In genomic region chr9:70484232-70485130, GRCh38 we compare ENCODE assay signal across 9 cellular contexts.
A peak's percentile ranks its signal among the peaks of the same experiment; 100 is the strongest.
DNase-seq lines count a peak whose midpoint lies in the region; ATAC-seq and TF ChIP-seq lines count a peak whose summit lies in the region.
"Had no signal": no experiment of that assay in that cellular context is flagged by ENCODE, and none has a peak within 500 bp of the region (broad histone marks: within the 10 kb centered on the region; RNA-seq: fewer than 3 reads in every experiment).

No MANE protein-coding gene starts in this region.

- TF ChIP-seq CTCF in fibroblast of pulmonary artery (IDR thresholded peaks at IDR 0.05; ENCODE audit: low read length, missing control alignments) (peak; percentile 93), natural killer cell (IDR thresholded peaks at IDR 0.05) (peak; percentile 37)

- intact Hi-C loops in natural killer cell (cut with micrococcal nuclease) = loop anchor here (1.0 to 2.0 kb wide), 2 partner anchors 64 to 144 kb away; no protein-coding TSS in a partner anchor

- H3K9me3 ChIP-seq in T-helper 17 cell (ENCODE audit: control insufficient read depth, low read length, poor library complexity, severe bottlenecking) = no peaks in the 10 kb centered on the region
- H3K9me3 ChIP-seq: neutrophil had no signal

- peaks cover 3% of the 10 kb centered on the region for H3K27me3 Mint-ChIP-seq in activated T-cell treated with anti-CD3 and anti-CD28 coated beads, Interleukin-2, amount 50 U/mL, for 4 hours (ENCODE audit: low read depth)
- peaks cover 12% of the 10 kb centered on the region for H3K27me3 Mint-ChIP-seq in T-helper 17 cell
- peaks cover 0 to 4% of the 10 kb centered on the region in 2 donors for H3K27me3 Mint-ChIP-seq in natural killer cell (ENCODE audit: low read depth in 2 of 2)

- H3K27ac Mint-ChIP-seq in T-helper 17 cell (no peak overlapping the region), natural killer cell (no peak overlapping the region)

- peaks cover 6% of the 10 kb centered on the region for H3K4me1 Mint-ChIP-seq in activated T-cell treated with anti-CD3 and anti-CD28 coated beads, Interleukin-2, amount 50 U/mL, for 4 hours (ENCODE audit: low read depth)
- H3K4me1 Mint-ChIP-seq in T-helper 17 cell (peaks cover 2% of the 10 kb centered on the region), natural killer cell (peaks cover 4 to 5% of the 10 kb centered on the region in 2 donors)

- H3K9me3 Mint-ChIP-seq in activated T-cell treated with anti-CD3 and anti-CD28 coated beads, Interleukin-2, amount 50 U/mL, for 4 hours = no peaks in the 10 kb centered on the region
- no peaks in the 10 kb centered on the region for H3K9me3 Mint-ChIP-seq in natural killer cell

- H3K4me3 ChIP-seq in fibroblast of pulmonary artery (replicated peaks; ENCODE audit: low read depth, low read length) = no peak overlapping the region

- no peak for DNase-seq in activated T-cell treated with anti-CD3 and anti-CD28 coated beads, Interleukin-2, amount 50 U/mL, for 4 hours
- DNase-seq in activated T-cell treated with anti-CD3 and anti-CD28 coated beads for 4 hours (no peak), Kasumi-1 (lab: John Stamatoyannopoulos, UW) (peak; percentile 53 to 58), T-helper 17 cell (no peak), fibroblast of pulmonary artery (ENCODE audit: low read depth) (peak; percentile 95), natural killer cell (no peak), mesenteric fat pad (ENCODE audit: low spot score) (no peak)

- peak; percentile 40 to 58 for ATAC-seq in activated T-cell treated with anti-CD3 and anti-CD28 coated beads, Interleukin-2, amount 50 U/mL, for 4 hours
- ATAC-seq in GM21576 (IDR thresholded peaks at IDR 0.05; ENCODE audit: unreplicated experiment) = peak; percentile 86
- peak; percentile 79 for ATAC-seq in T-helper 17 cell
- peak; percentile 56 to 86 (median 73) for ATAC-seq in natural killer cell

- H3K4me3 Mint-ChIP-seq in activated T-cell treated with anti-CD3 and anti-CD28 coated beads, Interleukin-2, amount 50 U/mL, for 4 hours = no peak overlapping the region
- H3K4me3 Mint-ChIP-seq in T-helper 17 cell (no peak overlapping the region), natural killer cell (no peak overlapping the region)

- no peaks in the 10 kb centered on the region for H3K36me3 Mint-ChIP-seq in activated T-cell treated with anti-CD3 and anti-CD28 coated beads, Interleukin-2, amount 50 U/mL, for 4 hours (ENCODE audit: insufficient read depth)
- H3K36me3 Mint-ChIP-seq in T-helper 17 cell (ENCODE audit: low read depth) = no peaks in the 10 kb centered on the region
- H3K36me3 Mint-ChIP-seq in natural killer cell = no peaks in the 10 kb centered on the region

Comparison
In these comparisons a context has a peak if more than half of its experiments do, and no peak if none do; other contexts are left out.
1. DNase-seq: peak in Kasumi-1 (2 of 2) and fibroblast of pulmonary artery (single experiment); none in activated T-cell treated with anti-CD3 and anti-CD28 coated beads, Interleukin-2, amount 50 U/mL, for 4 hours (single experiment), activated T-cell treated with anti-CD3 and anti-CD28 coated beads for 4 hours (single experiment), T-helper 17 cell (0 of 3), natural killer cell (single experiment) and mesenteric fat pad (single experiment).
2. Peak in every context shown above with its lines, with median percentiles within 50 percentile points of each other: ATAC-seq.